ENCODE assay signal across 8 cellular contexts in the genomic region with DNA sequence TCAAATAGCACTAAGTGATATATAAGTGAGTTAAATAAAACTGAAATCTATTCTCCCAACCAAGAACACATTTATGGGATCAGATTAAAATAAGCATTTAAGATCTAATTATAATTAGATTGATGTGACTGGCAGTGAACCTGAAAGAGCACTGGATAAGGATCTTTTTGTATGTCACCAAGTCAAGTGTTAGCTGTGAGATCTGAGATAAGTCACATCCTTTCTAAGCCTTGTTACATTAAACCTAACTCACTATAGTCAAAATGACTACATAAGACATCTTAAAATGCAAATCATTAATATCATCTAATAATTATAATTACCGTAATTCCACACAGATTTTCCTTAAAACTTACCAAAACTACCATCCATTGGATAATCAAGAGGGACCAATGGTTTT.
DNase-seq lines count a peak whose midpoint lies in the region; ATAC-seq lines count a peak whose summit lies in the region.

No MANE protein-coding gene starts in this region.

- peaks cover 41% of the 10 kb centered on the region for H3K4me1 Mint-ChIP-seq in T-helper 1 cell treated with Interleukin-12 subunit alpha and Interleukin-12 subunit beta and Interleukin-4 antibody, amounts not matched to agents 30 μg/mL and 1 μg/mL, for 36 hours (ENCODE audit: low read depth)
- peaks cover 17% of the 10 kb centered on the region for H3K4me1 Mint-ChIP-seq in central memory CD8-positive, alpha-beta T cell

- no peaks in the 10 kb centered on the region for H3K27me3 ChIP-seq in NT2/D1 (ENCODE audit: insufficient read depth, insufficient read length)
- H3K27me3 ChIP-seq in neuron (ENCODE audit: insufficient read depth, low read length): no peaks in the 10 kb centered on the region

- peak overlapping the region; percentile 96 for H3K4me3 Mint-ChIP-seq in T-helper 1 cell treated with Interleukin-12 subunit alpha and Interleukin-12 subunit beta and Interleukin-4 antibody, amounts not matched to agents 30 μg/mL and 1 μg/mL, for 36 hours
- peak overlapping the region; percentile 84 for H3K4me3 Mint-ChIP-seq in central memory CD8-positive, alpha-beta T cell

- intact Hi-C loops in head of caudate nucleus (cut with DNase I): no loop called here

- H3K36me3 ChIP-seq in NT2/D1 (ENCODE audit: insufficient read depth, insufficient read length, low read length): peaks cover 55% of the 10 kb centered on the region
- peaks cover 56% of the 10 kb centered on the region for H3K36me3 ChIP-seq in neuron (ENCODE audit: insufficient read depth, low read length)

- no peaks in the 10 kb centered on the region for H3K9me3 Mint-ChIP-seq in T-helper 1 cell treated with Interleukin-12 subunit alpha and Interleukin-12 subunit beta and Interleukin-4 antibody, amounts not matched to agents 30 μg/mL and 1 μg/mL, for 36 hours
- no peaks in the 10 kb centered on the region for H3K9me3 Mint-ChIP-seq in central memory CD8-positive, alpha-beta T cell

- H3K9me3 ChIP-seq in NT2/D1 (ENCODE audit: insufficient read depth, low read length) (no peaks in the 10 kb centered on the region), neuron (ENCODE audit: low read length) (no peaks in the 10 kb centered on the region)

- no peaks in the 10 kb centered on the region for H3K27me3 Mint-ChIP-seq in T-helper 1 cell treated with Interleukin-12 subunit alpha and Interleukin-12 subunit beta and Interleukin-4 antibody, amounts not matched to agents 30 μg/mL and 1 μg/mL, for 36 hours (ENCODE audit: low read depth)
- no peaks in the 10 kb centered on the region for H3K27me3 Mint-ChIP-seq in central memory CD8-positive, alpha-beta T cell

- ATAC-seq in central memory CD8-positive, alpha-beta T cell (replicated peaks; ENCODE audit: extremely low read depth, poor library complexity, severe bottlenecking): no peak

- peak overlapping the region; percentile 98 for H3K27ac Mint-ChIP-seq in T-helper 1 cell treated with Interleukin-12 subunit alpha and Interleukin-12 subunit beta and Interleukin-4 antibody, amounts not matched to agents 30 μg/mL and 1 μg/mL, for 36 hours
- H3K27ac Mint-ChIP-seq in central memory CD8-positive, alpha-beta T cell (ENCODE audit: low read depth): peak overlapping the region; percentile 83

- no peak for DNase-seq in T-helper 1 cell
- DNase-seq in NT2/D1 (ENCODE audit: low read depth, low spot score): no peak
- no peak for DNase-seq in central memory CD8-positive, alpha-beta T cell (ENCODE audit: low spot score in 2 of 2)
- no peak for DNase-seq in head of caudate nucleus
- DNase-seq in NCI-H2029 treated with DMSO at 0.1 percent for 48 hours (lab: John Stamatoyannopoulos, UW): no peak
- DNase-seq in effector CD8-positive, alpha-beta T cell (lab: John Stamatoyannopoulos, UW): no peak

- peak overlapping the region; percentile 17 for H3K9ac ChIP-seq in NT2/D1 (ENCODE audit: insufficient read length, low read depth)

- H3K4me1 ChIP-seq in NT2/D1 (ENCODE audit: insufficient read depth, insufficient read length) (no peaks in the 10 kb centered on the region), neuron (ENCODE audit: insufficient read depth, low read length) (peaks cover 19% of the 10 kb centered on the region)

- H2AFZ ChIP-seq in neuron (ENCODE audit: low read depth, low read length): no peak overlapping the region

- H3K4me3 ChIP-seq in NT2/D1 (ENCODE audit: insufficient read length, low read depth): peak overlapping the region; percentile 93
- peak overlapping the region; percentile 91 for H3K4me3 ChIP-seq in neuron (ENCODE audit: low read length)

- peaks cover 28% of the 10 kb centered on the region for H3K36me3 Mint-ChIP-seq in T-helper 1 cell treated with Interleukin-12 subunit alpha and Interleukin-12 subunit beta and Interleukin-4 antibody, amounts not matched to agents 30 μg/mL and 1 μg/mL, for 36 hours (ENCODE audit: low read depth)
- peaks cover 12% of the 10 kb centered on the region for H3K36me3 Mint-ChIP-seq in central memory CD8-positive, alpha-beta T cell (ENCODE audit: insufficient read depth)
